ENCODE assay signal across 1 cellular context in genomic region chr4:73257995-73258667, GRCh38.
TF ChIP-seq lines count a peak whose summit lies in the region.

No MANE protein-coding gene starts in this region.

TF ChIP-seq in HepG2, 621 proteins besides CTCF, POLR2A, EP300 and RAD21 (continued from another document and continues in another):
- TF ChIP-seq ZNF574 (CRISPR knock-in tag; IDR thresholded peaks at IDR 0.05) (no peak), PHB2 (IDR thresholded peaks at IDR 0.05; ENCODE audit: partially characterized antibody) (no peak), POGZ (CRISPR knock-in tag; IDR thresholded peaks at IDR 0.05) (no peak), FOSL1 (CRISPR knock-in tag; IDR thresholded peaks at IDR 0.05; ENCODE audit: borderline replicate concordance) (no peak), ZNF562 (CRISPR knock-in tag; IDR thresholded peaks at IDR 0.05; ENCODE audit: borderline replicate concordance) (no peak), ZNF782 (CRISPR knock-in tag; IDR thresholded peaks at IDR 0.05; ENCODE audit: borderline replicate concordance) (no peak), PTBP1 (IDR thresholded peaks at IDR 0.05; ENCODE audit: low read depth, low read length, poor library complexity, severe bottlenecking) (no peak), TIGD3 (CRISPR knock-in tag; IDR thresholded peaks at IDR 0.05; ENCODE audit: borderline replicate concordance) (no peak), ZNF446 (CRISPR knock-in tag; IDR thresholded peaks at IDR 0.05) (0 out of 2 replicates have a peak, but pooled peaks have one; percentile 1), MTA3 (CRISPR knock-in tag; IDR thresholded peaks at IDR 0.05) (no peak), NONO (IDR thresholded peaks at IDR 0.05) (no peak), NONO (CRISPR knock-in tag; conservative IDR thresholded peaks at IDR 0.05) (0 out of 2 replicates have a peak, but pooled peaks have one; percentile 2), ZNF749 (CRISPR knock-in tag; IDR thresholded peaks at IDR 0.05; ENCODE audit: borderline replicate concordance) (no peak), ZFYVE20 (CRISPR knock-in tag; IDR thresholded peaks at IDR 0.05; ENCODE audit: borderline replicate concordance, low read depth) (no peak), STAG1 (CRISPR knock-in tag; IDR thresholded peaks at IDR 0.05) (peak; percentile 17; the same call in 1 of the 2 replicates), MED8 (CRISPR knock-in tag; IDR thresholded peaks at IDR 0.05; ENCODE audit: insufficient replicate concordance) (no peak), ZSCAN25 (CRISPR knock-in tag; IDR thresholded peaks at IDR 0.05) (no peak), ADNP (CRISPR knock-in tag; IDR thresholded peaks at IDR 0.05) (no peak), MEF2D (CRISPR knock-in tag; IDR thresholded peaks at IDR 0.05) (peak; percentile 12; the same call in 1 of the 2 replicates), SETDB1 (CRISPR knock-in tag; IDR thresholded peaks at IDR 0.05; ENCODE audit: borderline replicate concordance) (no peak), ZNF282 (IDR thresholded peaks at IDR 0.05; ENCODE audit: partially characterized antibody) (no peak), ZNF180 (CRISPR knock-in tag; IDR thresholded peaks at IDR 0.05; ENCODE audit: borderline replicate concordance, low read depth) (no peak), EED (CRISPR knock-in tag; IDR thresholded peaks at IDR 0.05) (no peak), AHDC1 (CRISPR knock-in tag; IDR thresholded peaks at IDR 0.05; ENCODE audit: borderline replicate concordance) (no peak), JDP2 (CRISPR knock-in tag; IDR thresholded peaks at IDR 0.05; ENCODE audit: borderline replicate concordance) (no peak), JUND (CRISPR knock-in tag; IDR thresholded peaks at IDR 0.05) (no peak), ZHX1 (CRISPR knock-in tag; IDR thresholded peaks at IDR 0.05; ENCODE audit: low read depth) (no peak), CENPBD1 (CRISPR knock-in tag; IDR thresholded peaks at IDR 0.05; ENCODE audit: borderline replicate concordance, low read depth) (no peak), MTA1 (CRISPR knock-in tag; IDR thresholded peaks at IDR 0.05; ENCODE audit: borderline replicate concordance) (no peak), TAF1 (CRISPR knock-in tag; IDR thresholded peaks at IDR 0.05) (no peak), CERS6 (CRISPR knock-in tag; IDR thresholded peaks at IDR 0.05) (no peak), SP2 (CRISPR knock-in tag; IDR thresholded peaks at IDR 0.05) (no peak), MTF2 (CRISPR knock-in tag; IDR thresholded peaks at IDR 0.05; ENCODE audit: borderline replicate concordance) (no peak), ESRRA (CRISPR knock-in tag; IDR thresholded peaks at IDR 0.05; ENCODE audit: low read depth) (no peak), ZNF567 (CRISPR knock-in tag; IDR thresholded peaks at IDR 0.05; ENCODE audit: borderline replicate concordance) (no peak), ZFP90 (CRISPR knock-in tag; IDR thresholded peaks at IDR 0.05; ENCODE audit: borderline replicate concordance) (no peak), RBFOX2 (IDR thresholded peaks at IDR 0.05; ENCODE audit: low read depth, low read length) (no peak), ZMYM3 (CRISPR knock-in tag; IDR thresholded peaks at IDR 0.05) (no peak), ZNF281 (CRISPR knock-in tag; IDR thresholded peaks at IDR 0.05; ENCODE audit: borderline replicate concordance) (peak; percentile 75), SIN3A (IDR thresholded peaks at IDR 0.05; ENCODE audit: borderline replicate concordance, low read depth, low read length) (peak; percentile 52; the same call in 1 of the 2 replicates), DNMT1 (CRISPR knock-in tag; IDR thresholded peaks at IDR 0.05) (no peak), ZNF768 (CRISPR knock-in tag; IDR thresholded peaks at IDR 0.05) (no peak; the same call in 1 of the 2 replicates), ARID5B (CRISPR knock-in tag; IDR thresholded peaks at IDR 0.05) (no peak), ZNF549 (CRISPR knock-in tag; IDR thresholded peaks at IDR 0.05) (no peak), HNRNPL (IDR thresholded peaks at IDR 0.05; ENCODE audit: low read depth, low read length) (no peak)
